In genomic region chr5:1017056-1017455, GRCh38 we compare ENCODE assay signal across 15 cellular contexts. TPM values are rescaled to one million over a fixed set of nuclear protein-coding genes. Genes with fewer than 3 reads are reported as not detected.
DNase-seq lines count a peak whose midpoint lies in the region; ATAC-seq, FAIRE-seq and TF ChIP-seq lines count a peak whose summit lies in the region.
"Had no signal": no experiment of that assay in that cellular context is flagged by ENCODE, and none has a peak within 500 bp of the region (broad histone marks: within the 10 kb centered on the region; RNA-seq: fewer than 3 reads in every experiment).

No MANE protein-coding gene starts in this region.

- H3K4me1 ChIP-seq in right cardiac atrium (ENCODE audit: control insufficient read depth, insufficient read depth, low read length) (no peaks in the 10 kb centered on the region), right atrium auricular region (no peaks in the 10 kb centered on the region), KMS-11 (ENCODE audit: low read depth, poor library complexity, severe bottlenecking) (peaks cover 66% of the 10 kb centered on the region), kidney (ENCODE audit: control insufficient read depth in 1 of 2, insufficient read depth in 1 of 2, low read depth in 1 of 2, low read length in 2 of 2) (no peaks in the 10 kb centered on the region), sigmoid colon (no peaks in the 10 kb centered on the region), smooth muscle cell (ENCODE audit: low read depth) (peaks cover 5% of the 10 kb centered on the region)

- H3K27me3 ChIP-seq in right cardiac atrium (ENCODE audit: control insufficient read depth, insufficient read depth) (no peaks in the 10 kb centered on the region), right atrium auricular region (no peaks in the 10 kb centered on the region), KMS-11 (ENCODE audit: insufficient read depth, low read depth) (no peaks in the 10 kb centered on the region), sigmoid colon (no peaks in the 10 kb centered on the region), smooth muscle cell (ENCODE audit: low read depth) (no peaks in the 10 kb centered on the region)

- TF ChIP-seq CTCF in right atrium auricular region (IDR thresholded peaks at IDR 0.05) (no peak), KMS-11 (conservative IDR thresholded peaks at IDR 0.05; ENCODE audit: low read depth, low read length) (no peak), kidney (IDR thresholded peaks at IDR 0.05; ENCODE audit: borderline replicate concordance, extremely low read depth, insufficient read depth) (no peak), sigmoid colon (IDR thresholded peaks at IDR 0.05) (no peak), smooth muscle cell (IDR thresholded peaks at IDR 0.05; ENCODE audit: borderline replicate concordance, insufficient read depth, poor library complexity, severe bottlenecking) (no peak)

- 78% methylated on average over 12 of the region's 12 CpGs for WGBS in right cardiac atrium
- WGBS in sigmoid colon, 2 donors, result 79 to 88% methylated on average over 12 of the region's 12 CpGs
- WGBS in smooth muscle cell (ENCODE audit: low lambda C conversion rate), result 77% methylated on average over 12 of the region's 12 CpGs

- H3K36me3 ChIP-seq in right atrium auricular region, result no peaks in the 10 kb centered on the region
- H3K36me3 ChIP-seq in KMS-11 (ENCODE audit: insufficient read depth), result peaks cover 16% of the 10 kb centered on the region; the same call in 1 of the 2 replicates
- H3K36me3 ChIP-seq in kidney (ENCODE audit: control insufficient read depth in 1 of 2, insufficient read depth in 2 of 2, low read length in 2 of 2), result no peaks in the 10 kb centered on the region
- H3K36me3 ChIP-seq in sigmoid colon, result no peaks in the 10 kb centered on the region
- no peaks in the 10 kb centered on the region for H3K36me3 ChIP-seq in smooth muscle cell (ENCODE audit: low read depth)

- H3K4me2 ChIP-seq in KMS-11 (no peak overlapping the region; the same call in 1 of the 2 replicates), smooth muscle cell (no peak overlapping the region)

- no peak overlapping the region for H3K9ac ChIP-seq in KMS-11
- H3K9ac ChIP-seq in kidney (ENCODE audit: low read length in 2 of 2), result no peak overlapping the region
- no peak overlapping the region for H3K9ac ChIP-seq in smooth muscle cell (ENCODE audit: low read depth)
- H3K9ac ChIP-seq: GM23248 had no signal

- no peak overlapping the region for H3K27ac ChIP-seq in right cardiac atrium (ENCODE audit: low read length)
- H3K27ac ChIP-seq in right atrium auricular region, result no peak overlapping the region
- H3K27ac ChIP-seq in KMS-11, result peak overlapping the region; percentile 97; the same call in 1 of the 2 replicates
- no peak overlapping the region for H3K27ac ChIP-seq in kidney (ENCODE audit: low read depth in 2 of 2, low read length in 2 of 2)
- H3K27ac ChIP-seq in sigmoid colon, result no peak overlapping the region
- no peak overlapping the region for H3K27ac ChIP-seq in smooth muscle cell (ENCODE audit: low read depth)
- H3K27ac ChIP-seq: C4-2B, GM23248 had no signal

- no peak for FAIRE-seq in kidney (lab: Jason Lieb, UNC)
- FAIRE-seq: A204.1, GM12878, GM18507 had no signal

- H3K9me3 ChIP-seq in right cardiac atrium (ENCODE audit: control insufficient read depth, low read length), result no peaks in the 10 kb centered on the region
- no peaks in the 10 kb centered on the region for H3K9me3 ChIP-seq in right atrium auricular region
- H3K9me3 ChIP-seq in kidney (ENCODE audit: control insufficient read depth in 1 of 2, low read length in 2 of 2), result no peaks in the 10 kb centered on the region
- H3K9me3 ChIP-seq in sigmoid colon, result no peaks in the 10 kb centered on the region
- no peaks in the 10 kb centered on the region for H3K9me3 ChIP-seq in smooth muscle cell (replicated peaks; ENCODE audit: low read depth)

- no peak for TF ChIP-seq POLR2A in sigmoid colon (IDR thresholded peaks at IDR 0.05)

- no peak for ATAC-seq in right cardiac atrium
- ATAC-seq in GM19324 (IDR thresholded peaks at IDR 0.05; ENCODE audit: low FRiP score, unreplicated experiment), result no peak

- H3K79me2 ChIP-seq in KMS-11 (ENCODE audit: insufficient read depth, low read depth) (peaks cover 87% of the 10 kb centered on the region), smooth muscle cell (ENCODE audit: low read depth) (peaks cover 3% of the 10 kb centered on the region)

- H3F3A ChIP-seq in smooth muscle cell (ENCODE audit: low read depth), result no peaks in the 10 kb centered on the region

- H3K4me3 ChIP-seq in right cardiac atrium (ENCODE audit: low read length) (no peak overlapping the region), right atrium auricular region (no peak overlapping the region), KMS-11 (IDR thresholded peaks at IDR 0.05; ENCODE audit: insufficient read depth, low read depth, low read length) (no peak overlapping the region), kidney (ENCODE audit: low read length in 2 of 2) (no peak overlapping the region), sigmoid colon (no peak overlapping the region), smooth muscle cell (no peak overlapping the region)
- H3K4me3 ChIP-seq: GM12878, GM23248 had no signal

- H4K20me1 ChIP-seq in KMS-11 (ENCODE audit: insufficient read depth), result peaks cover 22% of the 10 kb centered on the region; the same call in 1 of the 2 replicates
- peaks cover 89% of the 10 kb centered on the region for H4K20me1 ChIP-seq in smooth muscle cell (ENCODE audit: low read depth)

- DNase-seq in right cardiac atrium (peak; percentile 6 to 21 (median 10)), right atrium auricular region (ENCODE audit: low spot score) (no peak), kidney (peak; percentile 68), sigmoid colon (peak; percentile 43), smooth muscle cell (lab: John Stamatoyannopoulos, UW; ENCODE audit: unreplicated experiment) (no peak)
- DNase-seq: CD4-positive, alpha-beta memory T cell; DMS79; GM23248; H9 had no signal

- no peak for TF ChIP-seq EP300 in sigmoid colon (IDR thresholded peaks at IDR 0.05)

- no peak overlapping the region for H2AFZ ChIP-seq in KMS-11 (ENCODE audit: low read depth)
- no peak overlapping the region for H2AFZ ChIP-seq in smooth muscle cell (ENCODE audit: low read depth)
- H2AFZ ChIP-seq: GM23248 had no signal

- intact Hi-C loops in right cardiac atrium (cut with DNase I) (no loop called here), kidney (cut with DNase I) (no loop called here), sigmoid colon (cut with DNase I) (no loop called here)

RNA-seq across cellular contexts. Expression of gene NKD2, which starts 8.5 kb away (rescaled TPM):
- 1 to 10 TPM; 1.9 to 8.6 (median 3.1) TPM for total RNA-seq in right cardiac atrium
- 2.6 TPM for polyA plus RNA-seq in right cardiac atrium
- 1 to 10 TPM; 2.4 to 2.8 TPM for total RNA-seq in right atrium auricular region
- 14.1 TPM for total RNA-seq in kidney
- 7.9 TPM for polyA plus RNA-seq in kidney (ENCODE audit: insufficient read depth, low read depth, low replicate concordance)
- 1 to 10 TPM in 3 of 4 donors, under 1 TPM in 1; 0.71 to 4.4 (median 2.0) TPM for total RNA-seq in sigmoid colon
- polyA plus RNA-seq in sigmoid colon, result 1 to 10 TPM in 2 of 3 donors, under 1 TPM in 1; 0.60 to 4.0 (median 1.8) TPM
- 31.2 and 32.5 TPM in 2 replicates for total RNA-seq in smooth muscle cell
- 105 and 122 TPM in 2 replicates for polyA plus RNA-seq in smooth muscle cell
- total RNA-seq: CD4-positive, alpha-beta memory T cell; GM23248 had no signal
- polyA plus RNA-seq: CD4-positive, alpha-beta memory T cell; GM23248 had no signal

Comparison
In these comparisons a context has a peak if more than half of its experiments do, and no peak if none do; other contexts are left out.
1. DNase-seq: peak in right cardiac atrium (3 of 3), kidney (single experiment) and sigmoid colon (single experiment); none in right atrium auricular region (single experiment) and smooth muscle cell (single experiment).